Comparison of ENCODE assay signal across 8 cellular contexts in the genomic region with DNA sequence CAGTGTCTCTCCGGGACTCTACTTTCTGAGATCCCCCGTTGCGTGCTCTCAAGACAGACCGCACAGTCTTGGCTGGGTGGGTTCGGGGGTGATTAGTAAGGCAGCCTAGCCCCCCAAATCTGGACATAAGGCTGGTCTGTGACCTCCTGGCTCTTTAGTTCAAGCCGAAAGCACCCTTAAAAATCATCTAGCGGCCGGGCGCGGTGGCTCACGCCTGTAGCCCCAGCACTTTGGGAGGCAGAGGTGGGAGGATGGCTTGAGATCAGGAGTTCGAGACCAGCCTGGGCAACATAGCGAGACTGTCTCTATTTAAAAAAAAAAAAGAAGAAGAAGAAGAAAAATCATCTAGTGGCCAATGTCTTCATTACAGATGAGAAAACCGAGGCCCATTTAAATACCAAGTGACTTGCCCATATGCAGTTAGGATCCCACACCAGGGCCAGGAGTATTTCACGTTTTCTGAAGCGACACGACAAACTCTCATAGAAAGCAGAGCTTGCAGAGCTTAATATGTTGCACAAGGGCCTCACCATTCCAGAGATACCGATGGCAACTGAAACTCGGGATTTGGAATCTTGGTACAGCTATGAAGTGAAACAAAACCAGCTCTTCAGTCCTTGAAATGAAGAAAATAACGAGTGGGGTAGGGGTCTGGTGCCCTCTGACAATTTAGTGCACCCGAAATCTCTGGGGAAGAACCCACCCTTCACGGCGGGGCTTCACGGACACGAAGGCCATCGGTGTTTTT. TPM values are rescaled to one million over a fixed set of nuclear protein-coding genes. Genes with fewer than 3 reads are reported as not detected.
DNase-seq lines count a peak whose midpoint lies in the region; ATAC-seq lines count a peak whose summit lies in the region.

No MANE protein-coding gene starts in this region.

- no peaks in the 10 kb centered on the region for H3K27me3 Mint-ChIP-seq in activated naive CD8-positive, alpha-beta T cell

- in situ Hi-C loops in ACHN (cut with HindIII; ENCODE audit: low pct_ligation_motif_present, low pct_unique_long_range_greater_than_20kb, low sequenced_read_pairs) = no loop called here

- peak overlapping the region; percentile 99 for H3K27ac Mint-ChIP-seq in activated naive CD8-positive, alpha-beta T cell

- H3K27me3 ChIP-seq in iPS-18a (ENCODE audit: control insufficient read depth, insufficient read depth, low read length) (peaks cover 7% of the 10 kb centered on the region), subcutaneous abdominal adipose tissue (ENCODE audit: control insufficient read depth in 5 of 5, insufficient read depth in 4 of 5, low read length in 5 of 5) (no peaks in the 10 kb centered on the region)

- H3K4me1 Mint-ChIP-seq in activated naive CD8-positive, alpha-beta T cell (ENCODE audit: low read depth) = peaks cover 51% of the 10 kb centered on the region

- H3K4me3 ChIP-seq in iPS-18a (ENCODE audit: low read length) (peak overlapping the region; percentile 98), subcutaneous abdominal adipose tissue (ENCODE audit: low read depth in 1 of 5, low read length in 5 of 5) (peak overlapping the region; percentile 73 to 97 (median 93))

- ATAC-seq in HG03095 (IDR thresholded peaks at IDR 0.05; ENCODE audit: unreplicated experiment) = no peak

- H3K27ac ChIP-seq in iPS-18a (ENCODE audit: low read length) = no peak overlapping the region
- peak overlapping the region; percentile 99 for H3K27ac ChIP-seq in subcutaneous abdominal adipose tissue (ENCODE audit: low read depth, low read length)

- H3K9ac ChIP-seq in iPS-18a (ENCODE audit: low read length) = peak overlapping the region; percentile 96
- H3K9ac ChIP-seq in subcutaneous abdominal adipose tissue (ENCODE audit: low read length in 5 of 5) = peak overlapping the region; percentile 50 to 98 (median 92)

- DNase-seq in ACHN = peak; percentile 32
- peak; percentile 52 for DNase-seq in HT-29 (ENCODE audit: low spot score)
- DNase-seq in OCI-M2 (lab: John Stamatoyannopoulos, UW; ENCODE audit: unreplicated experiment) = no peak
- no peak for DNase-seq in NCI-H526 treated with DMSO at 0.1 percent for 48 hours (lab: John Stamatoyannopoulos, UW)

- H3K36me3 ChIP-seq in iPS-18a (ENCODE audit: control insufficient read depth, low read depth, low read length) (peaks cover 15% of the 10 kb centered on the region), subcutaneous abdominal adipose tissue (ENCODE audit: control insufficient read depth in 5 of 5, insufficient read depth in 5 of 5, low read length in 5 of 5) (peaks cover 0 to 11% (median 7%) of the 10 kb centered on the region in 5 donors)

- H3K4me1 ChIP-seq in iPS-18a (ENCODE audit: control insufficient read depth, low read depth, low read length) = peaks cover 18% of the 10 kb centered on the region
- peaks cover 6 to 77% (median 61%) of the 10 kb centered on the region in 5 donors for H3K4me1 ChIP-seq in subcutaneous abdominal adipose tissue (ENCODE audit: control insufficient read depth in 5 of 5, insufficient read depth in 5 of 5, low read length in 5 of 5)

- H3K4me3 Mint-ChIP-seq in activated naive CD8-positive, alpha-beta T cell = peak overlapping the region; percentile 95

- peaks cover 8% of the 10 kb centered on the region for H3K36me3 Mint-ChIP-seq in activated naive CD8-positive, alpha-beta T cell

- H3K9me3 ChIP-seq in iPS-18a (ENCODE audit: control insufficient read depth, low read depth, low read length) (no peaks in the 10 kb centered on the region), subcutaneous abdominal adipose tissue (ENCODE audit: control insufficient read depth in 5 of 5, low read length in 5 of 5) (no peaks in the 10 kb centered on the region)

- H3K9me3 Mint-ChIP-seq in activated naive CD8-positive, alpha-beta T cell (ENCODE audit: low read depth) = no peaks in the 10 kb centered on the region

RNA-seq across cellular contexts. Expression of gene HILPDA, which starts 0.7 kb away (rescaled TPM):
- total RNA-seq in HT-29 (2014; rRNA removed; shearing (Covaris generic)) = 23.5 and 27.8 TPM in 2 replicates

RNA-seq across cellular contexts. Expression of gene METTL2B, which starts 21.6 kb away (rescaled TPM):
- total RNA-seq in HT-29 (2014; rRNA removed; shearing (Covaris generic)) = 29.5 and 33.8 TPM in 2 replicates

RNA-seq across cellular contexts. Expression of gene IMPDH1, which starts 45.2 kb away (rescaled TPM):
- 188 and 199 TPM in 2 replicates for total RNA-seq in HT-29 (2014; rRNA removed; shearing (Covaris generic))

Comparison
In these comparisons a context has a peak if more than half of its experiments do, and no peak if none do; other contexts are left out.
1. DNase-seq: peak in ACHN (single experiment) and HT-29 (single experiment); none in OCI-M2 (single experiment) and NCI-H526 treated with DMSO at 0.1 percent for 48 hours (single experiment).